Comparison of ENCODE assay signal across 36 cellular contexts in genomic region chr10:98432330-98432729, GRCh38.
"Had no signal": no experiment of that assay in that cellular context is flagged by ENCODE, and none has a peak within 500 bp of the region (broad histone marks: within the 10 kb centered on the region; RNA-seq: fewer than 3 reads in every experiment).

No MANE protein-coding gene starts in this region.

- H3K27me3 Mint-ChIP-seq: activated CD4-positive, alpha-beta memory T cell treated with anti-CD3 and anti-CD28 coated beads for 36 hours; activated CD4-positive, alpha-beta T cell treated with anti-CD3 and anti-CD28 coated beads for 36 hours; activated CD4-positive, alpha-beta T cell treated with anti-CD3 and anti-CD28 coated beads, Interleukin-2, amount 10 ng/mL, durations not matched to agents 24 days and 14 days; activated CD8-positive, alpha-beta memory T cell treated with anti-CD3 and anti-CD28 coated beads, Interleukin-2, amount 10 ng/mL, durations not matched to agents 7 days and 5 days; activated naive CD4-positive, alpha-beta T cell treated with anti-CD3 and anti-CD28 coated beads, Interleukin-2, amount 50 U/mL, for 24 hours; activated naive CD8-positive, alpha-beta T cell treated with anti-CD3 and anti-CD28 coated beads for 36 hours; activated naive CD8-positive, alpha-beta T cell treated with anti-CD3 and anti-CD28 coated beads, Interleukin-2, amount 50 U/mL, for 24 hours; dendritic cell treated with granulocyte-macrophage colony-stimulating factor and Interleukin-4, amounts not matched to agents 40 ng/mL and 50 ng/mL, for 4 days had no signal

- H3K27me3 ChIP-seq: adrenal gland, ascending aorta, breast epithelium, cardiac muscle cell, dorsolateral prefrontal cortex, esophagus squamous epithelium, gastroesophageal sphincter, heart right ventricle, hepatocyte had no signal

- H3K4me3 ChIP-seq: adrenal gland, ascending aorta, breast epithelium, cardiac muscle cell, coronary artery, dorsolateral prefrontal cortex, esophagus squamous epithelium, gastroesophageal sphincter, heart right ventricle, hepatocyte had no signal

- H3K79me2 ChIP-seq: hepatocyte had no signal

- H3K9me3 Mint-ChIP-seq: activated naive CD4-positive, alpha-beta T cell treated with anti-CD3 and anti-CD28 coated beads for 36 hours; activated naive CD4-positive, alpha-beta T cell treated with anti-CD3 and anti-CD28 coated beads, Interleukin-2, amount 50 U/mL, for 24 hours; activated naive CD8-positive, alpha-beta T cell treated with anti-CD3 and anti-CD28 coated beads, Interleukin-2, amount 50 U/mL, for 24 hours; activated T-helper 1 cell treated with anti-CD3 and anti-CD28 coated beads, Interleukin-12 subunit alpha, Interleukin-12 subunit beta, Interleukin-2, Interleukin-4 antibody, amounts not matched to agents 30 ng/mL and 10 ng/mL and 1 ng/mL, durations not matched to agents 14 hours and 24 hours and 36 hours; dendritic cell treated with granulocyte-macrophage colony-stimulating factor and Interleukin-4, amounts not matched to agents 40 ng/mL and 50 ng/mL, for 4 days had no signal

- H3K4me1 Mint-ChIP-seq: activated CD4-positive, alpha-beta T cell treated with anti-CD3 and anti-CD28 coated beads for 36 hours; activated CD4-positive, alpha-beta T cell treated with anti-CD3 and anti-CD28 coated beads, Interleukin-2, amount 10 ng/mL, durations not matched to agents 24 days and 14 days; activated CD8-positive, alpha-beta memory T cell treated with anti-CD3 and anti-CD28 coated beads, Interleukin-2, amount 10 ng/mL, durations not matched to agents 7 days and 5 days; activated naive CD4-positive, alpha-beta T cell treated with anti-CD3 and anti-CD28 coated beads, Interleukin-2, amount 50 U/mL, for 24 hours; activated naive CD8-positive, alpha-beta T cell treated with anti-CD3 and anti-CD28 coated beads for 36 hours; activated naive CD8-positive, alpha-beta T cell treated with anti-CD3 and anti-CD28 coated beads, Interleukin-2, amount 50 U/mL, for 24 hours; brain had no signal

- ATAC-seq: activated CD4-positive, alpha-beta T cell treated with anti-CD3 and anti-CD28 coated beads for 36 hours; activated CD8-positive, alpha-beta memory T cell treated with anti-CD3 and anti-CD28 coated beads, Interleukin-2, amount 10 ng/mL, durations not matched to agents 7 days and 5 days; activated CD8-positive, alpha-beta T cell treated with anti-CD3 and anti-CD28 coated beads, Interleukin-2, amount 10 ng/mL, durations not matched to agents 7 days and 5 days; activated naive CD8-positive, alpha-beta T cell treated with anti-CD3 and anti-CD28 coated beads, Interleukin-2, amount 50 U/mL, for 24 hours; gastroesophageal sphincter; heart right ventricle had no signal

- H3K27ac ChIP-seq: adrenal gland, ascending aorta, breast epithelium, cardiac muscle cell, coronary artery, dorsolateral prefrontal cortex, epithelial cell of prostate, esophagus squamous epithelium, gastroesophageal sphincter, hepatocyte had no signal

- H3K9me3 ChIP-seq: adrenal gland, ascending aorta, esophagus squamous epithelium had no signal

- H3K36me3 ChIP-seq: breast epithelium had no signal

- H3K4me2 ChIP-seq: hepatocyte had no signal

- DNase-seq: activated CD4-positive, alpha-beta memory T cell treated with anti-CD3 and anti-CD28 coated beads for 36 hours; activated CD4-positive, alpha-beta T cell treated with anti-CD3 and anti-CD28 coated beads for 36 hours; activated CD4-positive, alpha-beta T cell treated with anti-CD3 and anti-CD28 coated beads, Interleukin-2, amount 10 ng/mL, durations not matched to agents 24 days and 14 days; activated CD4-positive, CD25-positive, alpha-beta regulatory T cell; activated CD4-positive, CD25-positive, alpha-beta regulatory T cell treated with anti-CD3 and anti-CD28 coated beads, Interleukin-2, amount 50 U/mL, for 72 hours; activated CD8-positive, alpha-beta memory T cell treated with anti-CD3 and anti-CD28 coated beads, Interleukin-2, amount 10 ng/mL, durations not matched to agents 7 days and 5 days; activated CD8-positive, alpha-beta memory T cell treated with anti-CD3 and anti-CD28 coated beads, Interleukin-2, amount 50 U/mL, for 4 hours; activated CD8-positive, alpha-beta T cell treated with anti-CD3 and anti-CD28 coated beads, Interleukin-2, amount 10 ng/mL, durations not matched to agents 7 days and 5 days; activated effector memory CD4-positive, alpha-beta T cell treated with anti-CD3 and anti-CD28 coated beads, Interleukin-2, amount 50 U/mL, for 16 hours; activated naive CD4-positive, alpha-beta T cell treated with anti-CD3 and anti-CD28 coated beads for 36 hours; activated naive CD8-positive, alpha-beta T cell treated with anti-CD3 and anti-CD28 coated beads for 36 hours; activated naive CD8-positive, alpha-beta T cell treated with anti-CD3 and anti-CD28 coated beads, Interleukin-2, amount 50 U/mL, for 24 hours; activated T-cell treated with anti-CD3 and anti-CD28 coated beads, Interleukin-2, amount 50 U/mL, for 1 hour; activated T-cell treated with anti-CD3 and anti-CD28 coated beads, Interleukin-2, amount 50 U/mL, for 48 hours; adrenal gland; central memory CD4-positive, alpha-beta T cell; cerebellar nuclear complex; dorsolateral prefrontal cortex; effector memory CD4-positive, alpha-beta T cell; esophagus squamous epithelium; foreskin melanocyte; heart right ventricle; T-helper 2 cell had no signal

- FAIRE-seq: endothelial cell of umbilical vein had no signal

- H2AFZ ChIP-seq: hepatocyte had no signal

- H3K27ac Mint-ChIP-seq: activated CD4-positive, alpha-beta memory T cell treated with anti-CD3 and anti-CD28 coated beads for 36 hours; activated CD4-positive, alpha-beta T cell treated with anti-CD3 and anti-CD28 coated beads for 36 hours; activated CD4-positive, alpha-beta T cell treated with anti-CD3 and anti-CD28 coated beads, Interleukin-2, amount 10 ng/mL, durations not matched to agents 24 days and 14 days; activated CD8-positive, alpha-beta memory T cell treated with anti-CD3 and anti-CD28 coated beads, Interleukin-2, amount 10 ng/mL, durations not matched to agents 7 days and 5 days; activated CD8-positive, alpha-beta T cell treated with anti-CD3 and anti-CD28 coated beads, Interleukin-2, amount 10 ng/mL, durations not matched to agents 7 days and 5 days; activated naive CD4-positive, alpha-beta T cell treated with anti-CD3 and anti-CD28 coated beads for 36 hours; activated naive CD4-positive, alpha-beta T cell treated with anti-CD3 and anti-CD28 coated beads, Interleukin-2, amount 50 U/mL, for 24 hours; activated naive CD8-positive, alpha-beta T cell treated with anti-CD3 and anti-CD28 coated beads for 36 hours; activated naive CD8-positive, alpha-beta T cell treated with anti-CD3 and anti-CD28 coated beads, Interleukin-2, amount 50 U/mL, for 24 hours; activated T-helper 1 cell treated with anti-CD3 and anti-CD28 coated beads, Interleukin-12 subunit alpha, Interleukin-12 subunit beta, Interleukin-2, Interleukin-4 antibody, amounts not matched to agents 30 ng/mL and 10 ng/mL and 1 ng/mL, durations not matched to agents 14 hours and 24 hours and 36 hours; activated T-helper 2 cell treated with anti-CD3 and anti-CD28 coated beads, Interferon-gamma antibody, Interleukin-2, Interleukin-4, amounts not matched to agents 10 μg/mL and 5 μg/mL and 100 μg/mL, durations not matched to agents 14 hours and 24 hours and 36 hours; brain; dendritic cell treated with granulocyte-macrophage colony-stimulating factor and Interleukin-4, amounts not matched to agents 40 ng/mL and 50 ng/mL, for 4 days had no signal

- H3K4me3 Mint-ChIP-seq: activated CD4-positive, alpha-beta memory T cell treated with anti-CD3 and anti-CD28 coated beads for 36 hours; activated CD4-positive, alpha-beta T cell treated with anti-CD3 and anti-CD28 coated beads for 36 hours; activated CD4-positive, alpha-beta T cell treated with anti-CD3 and anti-CD28 coated beads, Interleukin-2, amount 10 ng/mL, durations not matched to agents 24 days and 14 days; activated CD8-positive, alpha-beta memory T cell treated with anti-CD3 and anti-CD28 coated beads, Interleukin-2, amount 10 ng/mL, durations not matched to agents 7 days and 5 days; activated CD8-positive, alpha-beta T cell treated with anti-CD3 and anti-CD28 coated beads, Interleukin-2, amount 10 ng/mL, durations not matched to agents 7 days and 5 days; activated naive CD4-positive, alpha-beta T cell treated with anti-CD3 and anti-CD28 coated beads for 36 hours; activated naive CD4-positive, alpha-beta T cell treated with anti-CD3 and anti-CD28 coated beads, Interleukin-2, amount 50 U/mL, for 24 hours; activated naive CD8-positive, alpha-beta T cell treated with anti-CD3 and anti-CD28 coated beads for 36 hours; activated naive CD8-positive, alpha-beta T cell treated with anti-CD3 and anti-CD28 coated beads, Interleukin-2, amount 50 U/mL, for 24 hours; activated T-helper 1 cell treated with anti-CD3 and anti-CD28 coated beads, Interleukin-12 subunit alpha, Interleukin-12 subunit beta, Interleukin-2, Interleukin-4 antibody, amounts not matched to agents 30 ng/mL and 10 ng/mL and 1 ng/mL, durations not matched to agents 14 hours and 24 hours and 36 hours; brain; dendritic cell treated with granulocyte-macrophage colony-stimulating factor and Interleukin-4, amounts not matched to agents 40 ng/mL and 50 ng/mL, for 4 days had no signal

- H3K4me1 ChIP-seq: ascending aorta, breast epithelium, esophagus squamous epithelium, gastroesophageal sphincter had no signal
